ENCODE assay signal across 28 cellular contexts in genomic region chr15:89704411-89704810, GRCh38. TPM values are rescaled to one million over a fixed set of nuclear protein-coding genes. Genes with fewer than 3 reads are reported as not detected.
DNase-seq lines count a peak whose midpoint lies in the region; ATAC-seq, FAIRE-seq and TF ChIP-seq lines count a peak whose summit lies in the region.
"Had no signal": no experiment of that assay in that cellular context is flagged by ENCODE, and none has a peak within 500 bp of the region (broad histone marks: within the 10 kb centered on the region; RNA-seq: fewer than 3 reads in every experiment).

No MANE protein-coding gene starts in this region.

- H3K27me3 ChIP-seq in HepG2 (ENCODE audit: control insufficient read depth in 1 of 2, insufficient read depth in 2 of 2, low read length in 2 of 2), result peaks cover 0 to 13% of the 10 kb centered on the region in 2 experiments; a peak in 2 of 5 replicates
- H3K27me3 ChIP-seq in right lobe of liver, result no peaks in the 10 kb centered on the region

- TF ChIP-seq RAD21 in HepG2 (CRISPR knock-in tag; IDR thresholded peaks at IDR 0.05), result no peak

- DNase-seq in HepG2 (ENCODE audit: low spot score) (no peak), right lobe of liver (no peak), chondrocyte (ENCODE audit: low spot score) (no peak), HPDE6-E6E7 (ENCODE audit: extremely low spot score) (no peak), caudate nucleus (lab: John Stamatoyannopoulos, UW) (no peak), WTC11 (ENCODE audit: low spot score) (no peak)
- DNase-seq: ACHN; BE2C; CD8-positive, alpha-beta memory T cell; DMS 273 treated with DMSO at 0.1 percent for 48 hours; DMS79; KBM-7; MV-4-11; NCI-H1105 treated with DMSO at 0.1 percent for 48 hours; NCI-H146; NCI-H1930; NCI-H2107; NCI-H446; NCI-H524 treated with DMSO at 0.1 percent for 48 hours; NCI-H774; SK-N-SH had no signal

- peaks cover 23% of the 10 kb centered on the region for H3K27me3 Mint-ChIP-seq in chondrocyte (ENCODE audit: low read depth)
- H3K27me3 Mint-ChIP-seq in WTC11 (ENCODE audit: low read depth), result peaks cover 14% of the 10 kb centered on the region

- no peaks in the 10 kb centered on the region for H3K9me3 ChIP-seq in HepG2 (ENCODE audit: low read length)
- H3K9me3 ChIP-seq in right lobe of liver, result no peaks in the 10 kb centered on the region
- H3K9me3 ChIP-seq: BE2C, SK-N-SH had no signal

- no peaks in the 10 kb centered on the region for H3K9me3 Mint-ChIP-seq in chondrocyte (ENCODE audit: low read depth)
- H3K9me3 Mint-ChIP-seq in WTC11, result no peaks in the 10 kb centered on the region
- H3K9me3 Mint-ChIP-seq: CD14-positive monocyte; CD8-positive, alpha-beta memory T cell had no signal

- TF ChIP-seq POLR2A in HepG2 (IDR thresholded peaks at IDR 0.05; ENCODE audit: insufficient read depth in 1 of 2, low read depth in 2 of 2, low read length in 2 of 2) (no peak), right lobe of liver (IDR thresholded peaks at IDR 0.05) (no peak)

- no peak overlapping the region for H3K4me3 ChIP-seq in HepG2 (replicated peaks in 1 of 3; ENCODE audit: insufficient read depth in 1 of 3, low read depth in 2 of 3, low read length in 3 of 3)
- H3K4me3 ChIP-seq in right lobe of liver, result no peak overlapping the region

- no peak overlapping the region for H3K4me3 Mint-ChIP-seq in chondrocyte (ENCODE audit: unreplicated experiment)
- no peak overlapping the region for H3K4me3 Mint-ChIP-seq in WTC11
- H3K4me3 Mint-ChIP-seq: CD8-positive, alpha-beta memory T cell had no signal

- H3K27ac ChIP-seq in HepG2 (ENCODE audit: extremely low read length, insufficient read depth, low read length) (no peak overlapping the region), right lobe of liver (no peak overlapping the region), caudate nucleus (ENCODE audit: low read depth, low read length) (no peak overlapping the region)
- H3K27ac ChIP-seq: 22Rv1, HL-60 had no signal

- intact Hi-C loops in HepG2 (cut with micrococcal nuclease; ENCODE audit: unreplicated experiment), result no loop called here
- intact Hi-C loops in right lobe of liver (cut with DNase I), result no loop called here

- H3K4me1 ChIP-seq in HepG2 (ENCODE audit: insufficient read depth, low read length), result no peaks in the 10 kb centered on the region
- H3K4me1 ChIP-seq in right lobe of liver, result no peaks in the 10 kb centered on the region
- H3K4me1 ChIP-seq: BE2C had no signal

- no peak overlapping the region for H3K4me2 ChIP-seq in HepG2 (ENCODE audit: low read depth, low read length)
- H3K4me2 ChIP-seq: SK-N-SH had no signal

- POLR2A ChIA-PET in HepG2 (lab: Yijun Ruan, JAX) (no interaction called here), WTC11 (lab: Charles Lee) (no interaction called here)

- ATAC-seq in HepG2, result no peak
- no peak for ATAC-seq in right lobe of liver
- no peak for ATAC-seq in WTC11
- ATAC-seq: HCT116 had no signal

- no peak for TF ChIP-seq CTCF in HepG2 (CRISPR knock-in tag; IDR thresholded peaks at IDR 0.05)
- TF ChIP-seq CTCF in right lobe of liver (IDR thresholded peaks at IDR 0.05), result no peak
- no peak for TF ChIP-seq CTCF in chondrocyte (IDR thresholded peaks at IDR 0.05)
- no peak for TF ChIP-seq CTCF in WTC11 (IDR thresholded peaks at IDR 0.05)

- no peak overlapping the region for H3K9ac ChIP-seq in HepG2 (ENCODE audit: insufficient read depth, low read depth, low read length)
- H3K9ac ChIP-seq: SK-N-SH had no signal

- no peaks in the 10 kb centered on the region for H4K20me1 ChIP-seq in HepG2 (ENCODE audit: insufficient read depth, low read length)

- H2AFZ ChIP-seq in HepG2 (ENCODE audit: low read length), result no peak overlapping the region

- H3K27ac Mint-ChIP-seq in chondrocyte (ENCODE audit: unreplicated experiment), result peak overlapping the region; percentile 76
- no peak overlapping the region for H3K27ac Mint-ChIP-seq in WTC11
- H3K27ac Mint-ChIP-seq: CD14-positive monocyte; CD8-positive, alpha-beta memory T cell had no signal

- no peaks in the 10 kb centered on the region for H3K36me3 ChIP-seq in HepG2 (replicated peaks in 1 of 2; ENCODE audit: control insufficient read depth in 1 of 2, insufficient read depth in 2 of 2, low read length in 2 of 2)
- H3K36me3 ChIP-seq in right lobe of liver, result no peaks in the 10 kb centered on the region
- H3K36me3 ChIP-seq: BE2C had no signal

- TF ChIP-seq EP300 in HepG2 (IDR thresholded peaks at IDR 0.05; ENCODE audit: low read depth in 2 of 2, low read length in 2 of 2) (no peak), HepG2 (CRISPR knock-in tag; IDR thresholded peaks at IDR 0.05; ENCODE audit: borderline replicate concordance) (no peak)

- H3K36me3 Mint-ChIP-seq in chondrocyte (ENCODE audit: low read depth) (no peaks in the 10 kb centered on the region), WTC11 (no peaks in the 10 kb centered on the region)
- H3K36me3 Mint-ChIP-seq: CD14-positive monocyte had no signal

- BruUV-seq in HepG2 (replicated peaks; lab: Mats Ljungman, UMichigan), result no TSS peak

- CTCF ChIA-PET in HepG2 (lab: Yijun Ruan, JAX; ENCODE audit: low intra/inter-chr PET ratio, low total read pairs), result no interaction called here
- CTCF ChIA-PET in WTC11 (lab: Charles Lee), result interaction anchor here (1.0 to 1.7 kb wide), 2 partner anchors 31 to 36 kb away, joined by 4 read pairs; no protein-coding TSS in a partner anchor

- H3K4me1 Mint-ChIP-seq in chondrocyte (ENCODE audit: low read depth), result peaks cover 25% of the 10 kb centered on the region
- no peaks in the 10 kb centered on the region for H3K4me1 Mint-ChIP-seq in WTC11
- H3K4me1 Mint-ChIP-seq: CD14-positive monocyte; CD8-positive, alpha-beta memory T cell had no signal

- FAIRE-seq in HepG2 (lab: Jason Lieb, UNC), result no peak
- FAIRE-seq: GM19239, H1 had no signal

- in situ Hi-C loops in HepG2 (cut with HindIII; ENCODE audit: extremely low pct_ligation_motif_present, low pct_unique_long_range_greater_than_20kb), result no loop called here

- H3K79me2 ChIP-seq in HepG2 (ENCODE audit: insufficient read depth, low read length), result no peaks in the 10 kb centered on the region

RNA-seq across cellular contexts. Expression of gene WDR93, which starts 13.8 kb away (rescaled TPM):
- total RNA-seq in HepG2 (2016; rRNA removed; fragmentation: Illumina TruSeq; extraction: Trizol) (not detected in 2 replicates), right lobe of liver (not detected), chondrocyte (not detected in 3 replicates), WTC11 (2021) (0.09 TPM in 1 of 3 replicates, not detected in the others)
- not detected in 2 replicates for total RNA-seq in HepG2 (2016; cell fraction: cytosol; rRNA removed; fragmentation: Illumina TruSeq; extraction: Trizol; ENCODE audit: low read depth)
- total RNA-seq in HepG2 (2016; cell fraction: insoluble cytoplasmic fraction; rRNA removed; fragmentation: Illumina TruSeq; extraction: Trizol), result 0.06 TPM in 1 of 2 replicates, not detected in the other
- total RNA-seq in HepG2 (2016; cell fraction: membrane; rRNA removed; fragmentation: Illumina TruSeq; extraction: Trizol), result not detected in 2 replicates
- not detected in 2 replicates for total RNA-seq in HepG2 (2016; cell fraction: nucleus; rRNA removed; fragmentation: Illumina TruSeq; extraction: Trizol)
- polyA plus RNA-seq in HepG2 (2011; rRNA removed), result 0.07 and 0.08 TPM in 2 replicates
- polyA plus RNA-seq in HepG2 (2011; cell fraction: cytosol; rRNA removed), result 0.03 and 0.05 TPM in 2 replicates
- not detected in 2 replicates for polyA plus RNA-seq in HepG2 (2011; cell fraction: nucleus; rRNA removed)
- polyA plus RNA-seq in HepG2 (2012), result not detected in 2 replicates
- not detected in 2 replicates for polyA plus RNA-seq in HepG2 (2016; cell fraction: cytosol; fragmentation: Illumina TruSeq; extraction: Trizol; ENCODE audit: low read depth)
- polyA plus RNA-seq in HepG2 (2016; cell fraction: insoluble cytoplasmic fraction; fragmentation: Illumina TruSeq; extraction: Trizol; ENCODE audit: low read depth), result not detected in 2 replicates
- polyA plus RNA-seq in HepG2 (2016; cell fraction: membrane; fragmentation: Illumina TruSeq; extraction: Trizol; ENCODE audit: low read depth), result not detected in 2 replicates
- not detected in 2 replicates for polyA plus RNA-seq in HepG2 (2016; cell fraction: nucleus; fragmentation: Illumina TruSeq; extraction: Trizol; ENCODE audit: insufficient read depth, low read depth)
- 0.14 TPM in 1 of 2 replicates, not detected in the other for polyA minus RNA-seq in HepG2 (2011; rRNA and poly(A)+ RNA removed; ENCODE audit: low replicate concordance)
- polyA minus RNA-seq in HepG2 (2011; cell fraction: cytosol; rRNA and poly(A)+ RNA removed), result not detected in 2 replicates
- not detected in 2 replicates for polyA minus RNA-seq in HepG2 (2011; cell fraction: nucleus; rRNA and poly(A)+ RNA removed)
- total RNA-seq: CD8-positive, alpha-beta memory T cell; H1; LHCN-M2 had no signal
- polyA plus RNA-seq: CD14-positive monocyte had no signal

RNA-seq across cellular contexts. Expression of gene PEX11A, which starts 13.9 kb away (rescaled TPM):
- total RNA-seq in HepG2 (2016; rRNA removed; fragmentation: Illumina TruSeq; extraction: Trizol) (13.9 and 15.1 TPM in 2 replicates), right lobe of liver (10 to 100 TPM in 5 of 6 experiments, 1 to 10 TPM in 1; 6.9 to 30.9 (median 22.6) TPM), chondrocyte (2.3 to 4.3 TPM (median 3.0 TPM) in 3 replicates), WTC11 (2021) (2.9 to 3.5 TPM (median 3.0 TPM) in 3 replicates)
- 4.7 and 7.4 TPM in 2 replicates for total RNA-seq in HepG2 (2016; cell fraction: cytosol; rRNA removed; fragmentation: Illumina TruSeq; extraction: Trizol; ENCODE audit: low read depth)
- 13.4 and 17.5 TPM in 2 replicates for total RNA-seq in HepG2 (2016; cell fraction: insoluble cytoplasmic fraction; rRNA removed; fragmentation: Illumina TruSeq; extraction: Trizol)
- total RNA-seq in HepG2 (2016; cell fraction: membrane; rRNA removed; fragmentation: Illumina TruSeq; extraction: Trizol), result 13.1 and 13.3 TPM in 2 replicates
- total RNA-seq in HepG2 (2016; cell fraction: nucleus; rRNA removed; fragmentation: Illumina TruSeq; extraction: Trizol), result 10.3 and 14.3 TPM in 2 replicates
- 9.9 and 10.2 TPM in 2 replicates for polyA plus RNA-seq in HepG2 (2011; rRNA removed)
- 6.7 and 8.8 TPM in 2 replicates for polyA plus RNA-seq in HepG2 (2011; cell fraction: cytosol; rRNA removed)
- 3.8 and 4.1 TPM in 2 replicates for polyA plus RNA-seq in HepG2 (2011; cell fraction: nucleus; rRNA removed)
- 7.1 and 12.4 TPM in 2 replicates for polyA plus RNA-seq in HepG2 (2012)
- polyA plus RNA-seq in HepG2 (2016; cell fraction: cytosol; fragmentation: Illumina TruSeq; extraction: Trizol; ENCODE audit: low read depth), result 4.6 and 5.2 TPM in 2 replicates
- 11.8 and 13.2 TPM in 2 replicates for polyA plus RNA-seq in HepG2 (2016; cell fraction: insoluble cytoplasmic fraction; fragmentation: Illumina TruSeq; extraction: Trizol; ENCODE audit: low read depth)
- 7.2 and 9.6 TPM in 2 replicates for polyA plus RNA-seq in HepG2 (2016; cell fraction: membrane; fragmentation: Illumina TruSeq; extraction: Trizol; ENCODE audit: low read depth)
- polyA plus RNA-seq in HepG2 (2016; cell fraction: nucleus; fragmentation: Illumina TruSeq; extraction: Trizol; ENCODE audit: insufficient read depth, low read depth), result 20.5 and 22.2 TPM in 2 replicates
- 11.1 and 11.3 TPM in 2 replicates for polyA minus RNA-seq in HepG2 (2011; rRNA and poly(A)+ RNA removed; ENCODE audit: low replicate concordance)
- polyA minus RNA-seq in HepG2 (2011; cell fraction: cytosol; rRNA and poly(A)+ RNA removed), result 6.5 and 7.1 TPM in 2 replicates
- polyA minus RNA-seq in HepG2 (2011; cell fraction: nucleus; rRNA and poly(A)+ RNA removed), result 4.8 and 7.3 TPM in 2 replicates

RNA-seq across cellular contexts. Expression of gene PLIN1, which starts 25.2 kb away (rescaled TPM):
- 0.73 and 1.2 TPM in 2 replicates for total RNA-seq in HepG2 (2016; rRNA removed; fragmentation: Illumina TruSeq; extraction: Trizol)
- total RNA-seq in HepG2 (2016; cell fraction: cytosol; rRNA removed; fragmentation: Illumina TruSeq; extraction: Trizol; ENCODE audit: low read depth), result 0.71 TPM in 2 replicates
- total RNA-seq in HepG2 (2016; cell fraction: insoluble cytoplasmic fraction; rRNA removed; fragmentation: Illumina TruSeq; extraction: Trizol), result 0.65 and 1.4 TPM in 2 replicates
- 0.34 and 0.76 TPM in 2 replicates for total RNA-seq in HepG2 (2016; cell fraction: membrane; rRNA removed; fragmentation: Illumina TruSeq; extraction: Trizol)
- total RNA-seq in HepG2 (2016; cell fraction: nucleus; rRNA removed; fragmentation: Illumina TruSeq; extraction: Trizol), result 1.3 TPM in 2 replicates
- polyA plus RNA-seq in HepG2 (2011; rRNA removed), result 0.74 and 0.78 TPM in 2 replicates
- 0.16 and 0.60 TPM in 2 replicates for polyA plus RNA-seq in HepG2 (2011; cell fraction: cytosol; rRNA removed)
- polyA plus RNA-seq in HepG2 (2011; cell fraction: nucleus; rRNA removed), result 1.6 and 2.1 TPM in 2 replicates
- polyA plus RNA-seq in HepG2 (2012), result 0.49 and 0.54 TPM in 2 replicates
- 1.5 and 1.7 TPM in 2 replicates for polyA plus RNA-seq in HepG2 (2016; cell fraction: cytosol; fragmentation: Illumina TruSeq; extraction: Trizol; ENCODE audit: low read depth)
- 0.97 and 1.0 TPM in 2 replicates for polyA plus RNA-seq in HepG2 (2016; cell fraction: insoluble cytoplasmic fraction; fragmentation: Illumina TruSeq; extraction: Trizol; ENCODE audit: low read depth)
- 0.22 and 0.55 TPM in 2 replicates for polyA plus RNA-seq in HepG2 (2016; cell fraction: membrane; fragmentation: Illumina TruSeq; extraction: Trizol; ENCODE audit: low read depth)
- 3.1 and 3.5 TPM in 2 replicates for polyA plus RNA-seq in HepG2 (2016; cell fraction: nucleus; fragmentation: Illumina TruSeq; extraction: Trizol; ENCODE audit: insufficient read depth, low read depth)
- 0.49 TPM in 1 of 2 replicates, not detected in the other for polyA minus RNA-seq in HepG2 (2011; rRNA and poly(A)+ RNA removed; ENCODE audit: low replicate concordance)
- polyA minus RNA-seq in HepG2 (2011; cell fraction: cytosol; rRNA and poly(A)+ RNA removed), result not detected in 2 replicates
- 0.87 and 1.4 TPM in 2 replicates for polyA minus RNA-seq in HepG2 (2011; cell fraction: nucleus; rRNA and poly(A)+ RNA removed)
- total RNA-seq in right lobe of liver, result 10 to 100 TPM in 4 of 6 experiments, 1 to 10 TPM in 2; 2.5 to 28.8 (median 18.6) TPM
- 0.17 to 0.44 TPM in 2 of 3 replicates, not detected in the other for total RNA-seq in chondrocyte
- total RNA-seq in WTC11 (2021), result 0.37 to 0.70 TPM (median 0.48 TPM) in 3 replicates
- total RNA-seq: H1, LHCN-M2 had no signal
- polyA plus RNA-seq: CD14-positive monocyte; CD8-positive, alpha-beta memory T cell had no signal

RNA-seq across cellular contexts. Expression of gene MESP1, which starts 46.6 kb away (rescaled TPM):
- total RNA-seq in HepG2 (2016; rRNA removed; fragmentation: Illumina TruSeq; extraction: Trizol) (not detected in 2 replicates), right lobe of liver (1 to 10 TPM in 5 of 6 experiments, under 1 TPM in 1; 0.86 to 3.0 (median 2.1) TPM), chondrocyte (0.97 to 2.7 TPM (median 2.1 TPM) in 3 replicates), WTC11 (2021) (0.32 to 0.50 TPM (median 0.41 TPM) in 3 replicates)
- total RNA-seq in HepG2 (2016; cell fraction: cytosol; rRNA removed; fragmentation: Illumina TruSeq; extraction: Trizol; ENCODE audit: low read depth), result 0.09 TPM in 1 of 2 replicates, not detected in the other
- total RNA-seq in HepG2 (2016; cell fraction: insoluble cytoplasmic fraction; rRNA removed; fragmentation: Illumina TruSeq; extraction: Trizol), result not detected in 2 replicates
- total RNA-seq in HepG2 (2016; cell fraction: membrane; rRNA removed; fragmentation: Illumina TruSeq; extraction: Trizol), result not detected in 2 replicates
- not detected in 2 replicates for total RNA-seq in HepG2 (2016; cell fraction: nucleus; rRNA removed; fragmentation: Illumina TruSeq; extraction: Trizol)
- polyA plus RNA-seq in HepG2 (2011; rRNA removed), result not detected in 2 replicates
- not detected in 2 replicates for polyA plus RNA-seq in HepG2 (2011; cell fraction: cytosol; rRNA removed)
- polyA plus RNA-seq in HepG2 (2011; cell fraction: nucleus; rRNA removed), result not detected in 2 replicates
- not detected in 2 replicates for polyA plus RNA-seq in HepG2 (2012)
- 0.09 TPM in 1 of 2 replicates, not detected in the other for polyA plus RNA-seq in HepG2 (2016; cell fraction: cytosol; fragmentation: Illumina TruSeq; extraction: Trizol; ENCODE audit: low read depth)
- not detected in 2 replicates for polyA plus RNA-seq in HepG2 (2016; cell fraction: insoluble cytoplasmic fraction; fragmentation: Illumina TruSeq; extraction: Trizol; ENCODE audit: low read depth)
- polyA plus RNA-seq in HepG2 (2016; cell fraction: membrane; fragmentation: Illumina TruSeq; extraction: Trizol; ENCODE audit: low read depth), result not detected in 2 replicates
- not detected in 2 replicates for polyA plus RNA-seq in HepG2 (2016; cell fraction: nucleus; fragmentation: Illumina TruSeq; extraction: Trizol; ENCODE audit: insufficient read depth, low read depth)
- 1.7 TPM in 1 of 2 replicates, not detected in the other for polyA minus RNA-seq in HepG2 (2011; rRNA and poly(A)+ RNA removed; ENCODE audit: low replicate concordance)
- 1.3 TPM in 1 of 2 replicates, not detected in the other for polyA minus RNA-seq in HepG2 (2011; cell fraction: cytosol; rRNA and poly(A)+ RNA removed)
- 0.26 TPM in 1 of 2 replicates, not detected in the other for polyA minus RNA-seq in HepG2 (2011; cell fraction: nucleus; rRNA and poly(A)+ RNA removed)

RNA-seq across cellular contexts. Expression of gene KIF7, which starts 49.1 kb away (rescaled TPM):
- total RNA-seq in HepG2 (2016; rRNA removed; fragmentation: Illumina TruSeq; extraction: Trizol) (4.4 and 6.2 TPM in 2 replicates), right lobe of liver (under 1 TPM; 0.34 to 0.92 (median 0.48) TPM), chondrocyte (13.9 to 15.9 TPM (median 14.9 TPM) in 3 replicates), WTC11 (2021) (20.4 to 21.8 TPM (median 21.3 TPM) in 3 replicates)
- total RNA-seq in HepG2 (2016; cell fraction: cytosol; rRNA removed; fragmentation: Illumina TruSeq; extraction: Trizol; ENCODE audit: low read depth), result 0.26 and 0.40 TPM in 2 replicates
- 3.6 and 6.7 TPM in 2 replicates for total RNA-seq in HepG2 (2016; cell fraction: insoluble cytoplasmic fraction; rRNA removed; fragmentation: Illumina TruSeq; extraction: Trizol)
- total RNA-seq in HepG2 (2016; cell fraction: membrane; rRNA removed; fragmentation: Illumina TruSeq; extraction: Trizol), result 0.65 and 0.86 TPM in 2 replicates
- 4.7 and 7.0 TPM in 2 replicates for total RNA-seq in HepG2 (2016; cell fraction: nucleus; rRNA removed; fragmentation: Illumina TruSeq; extraction: Trizol)
- polyA plus RNA-seq in HepG2 (2011; rRNA removed), result 1.5 and 2.2 TPM in 2 replicates
- polyA plus RNA-seq in HepG2 (2011; cell fraction: cytosol; rRNA removed), result 1.0 and 1.3 TPM in 2 replicates
- polyA plus RNA-seq in HepG2 (2011; cell fraction: nucleus; rRNA removed), result 7.0 and 11.6 TPM in 2 replicates
- polyA plus RNA-seq in HepG2 (2012), result 1.1 and 1.2 TPM in 2 replicates
- polyA plus RNA-seq in HepG2 (2016; cell fraction: cytosol; fragmentation: Illumina TruSeq; extraction: Trizol; ENCODE audit: low read depth), result 0.14 and 0.16 TPM in 2 replicates
- polyA plus RNA-seq in HepG2 (2016; cell fraction: insoluble cytoplasmic fraction; fragmentation: Illumina TruSeq; extraction: Trizol; ENCODE audit: low read depth), result 3.4 and 4.0 TPM in 2 replicates
- 0.29 and 0.38 TPM in 2 replicates for polyA plus RNA-seq in HepG2 (2016; cell fraction: membrane; fragmentation: Illumina TruSeq; extraction: Trizol; ENCODE audit: low read depth)
- polyA plus RNA-seq in HepG2 (2016; cell fraction: nucleus; fragmentation: Illumina TruSeq; extraction: Trizol; ENCODE audit: insufficient read depth, low read depth), result 12.8 and 16.5 TPM in 2 replicates
- polyA minus RNA-seq in HepG2 (2011; rRNA and poly(A)+ RNA removed; ENCODE audit: low replicate concordance), result 0.21 and 4.1 TPM in 2 replicates
- polyA minus RNA-seq in HepG2 (2011; cell fraction: cytosol; rRNA and poly(A)+ RNA removed), result 0.89 and 1.2 TPM in 2 replicates
- 3.3 and 3.5 TPM in 2 replicates for polyA minus RNA-seq in HepG2 (2011; cell fraction: nucleus; rRNA and poly(A)+ RNA removed)
- polyA plus RNA-seq: CD14-positive monocyte; CD8-positive, alpha-beta memory T cell had no signal
